ENCODE assay signal across 1 cellular context in the genomic region with DNA sequence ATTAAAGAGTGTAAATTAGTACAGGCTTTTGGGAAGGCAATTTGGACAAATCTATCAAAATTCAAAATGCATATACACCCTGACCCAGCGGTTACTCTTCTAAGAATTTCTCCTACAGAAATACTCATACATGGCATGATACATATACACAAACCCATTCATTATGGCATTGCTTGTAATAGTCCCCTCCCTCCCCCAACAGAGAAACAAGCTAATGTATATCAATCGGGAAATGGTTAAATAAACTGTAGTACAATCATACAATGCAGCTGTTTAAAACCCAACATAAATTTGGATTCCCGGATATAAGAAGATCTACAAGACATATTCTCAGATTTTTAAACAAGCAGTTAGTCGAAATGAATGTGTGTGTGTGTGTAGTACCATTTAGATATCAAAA.
TF ChIP-seq lines count a peak whose summit lies in the region.

No MANE protein-coding gene starts in this region.

TF ChIP-seq in HCT116, 20 proteins besides CTCF, POLR2A, EP300 and RAD21 (continued from another document):
- TF ChIP-seq, protein P1, sequence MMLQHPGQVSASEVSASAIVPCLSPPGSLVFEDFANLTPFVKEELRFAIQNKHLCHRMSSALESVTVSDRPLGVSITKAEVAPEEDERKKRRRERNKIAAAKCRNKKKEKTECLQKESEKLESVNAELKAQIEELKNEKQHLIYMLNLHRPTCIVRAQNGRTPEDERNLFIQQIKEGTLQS (IDR thresholded peaks at IDR 0.05), result no peak
- TF ChIP-seq EGR1 (IDR thresholded peaks at IDR 0.05; ENCODE audit: low read depth), result no peak
- no peak for TF ChIP-seq JUND (IDR thresholded peaks at IDR 0.05)
- TF ChIP-seq ZBTB33 (IDR thresholded peaks at IDR 0.05; ENCODE audit: extremely low read depth, insufficient replicate concordance, low read length), result no peak
- no peak for TF ChIP-seq SIN3A (IDR thresholded peaks at IDR 0.05; ENCODE audit: low read depth)
- TF ChIP-seq EZH2 (IDR thresholded peaks at IDR 0.05), result no peak
- TF ChIP-seq POLR2AphosphoS5 (IDR thresholded peaks at IDR 0.05; ENCODE audit: low read depth, low read length), result no peak
